19 cellular contexts compared by ENCODE assay signal in the genomic region with DNA sequence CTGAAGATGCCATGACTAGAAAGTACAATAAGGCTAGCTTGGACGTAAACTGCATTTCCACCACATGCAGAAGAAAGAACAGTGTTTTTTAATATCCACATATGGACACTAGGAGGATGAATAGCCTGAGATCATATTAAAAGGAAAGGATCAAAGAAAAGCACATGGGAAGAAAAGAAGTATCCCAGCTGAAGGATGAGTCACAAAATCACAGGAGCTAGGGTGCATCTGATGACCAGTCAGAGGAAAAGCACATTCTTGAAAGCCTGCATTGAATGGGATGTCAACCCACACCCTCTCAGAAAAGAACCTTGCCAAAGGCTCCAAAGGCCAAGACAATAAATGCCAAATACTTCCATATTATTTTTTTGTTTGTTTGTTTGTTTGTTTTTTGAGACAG. TPM values are rescaled to one million over a fixed set of nuclear protein-coding genes. Genes with fewer than 3 reads are reported as not detected.
A peak's percentile ranks its signal among the peaks of the same experiment; 100 is the strongest.
DNase-seq lines count a peak whose midpoint lies in the region; ATAC-seq, FAIRE-seq and TF ChIP-seq lines count a peak whose summit lies in the region.
"Had no signal": no experiment of that assay in that cellular context is flagged by ENCODE, and none has a peak within 500 bp of the region (broad histone marks: within the 10 kb centered on the region; RNA-seq: fewer than 3 reads in every experiment).

No MANE protein-coding gene starts in this region.

- H3F3A ChIP-seq in PC-3 (ENCODE audit: low read length, unreplicated experiment): no peaks in the 10 kb centered on the region

- DNase-seq in HCEC 1CT (peak; percentile 3), PC-3 (peak; percentile 2), fibroblast of mammary gland (ENCODE audit: low read depth) (peak; percentile 41), urothelium cell line (ENCODE audit: low spot score) (peak; percentile 1), BE2C (no peak)
- no peak for DNase-seq in activated CD4-positive, alpha-beta T cell treated with anti-CD3 and anti-CD28 coated beads, Interleukin-2, amount 50 U/mL, for 48 hours
- DNase-seq: CD4-positive, alpha-beta memory T cell; DMS79; NCI-H1436 treated with DMSO at 0.1 percent for 48 hours; NCI-H2081 treated with DMSO at 0.1 percent for 48 hours; NCI-H524; Peyer's patch; SHP77 had no signal

- H3K4me3 ChIP-seq in PC-3 (ENCODE audit: low read length) (no peak overlapping the region), fibroblast of mammary gland (ENCODE audit: control insufficient read depth, low read depth, low read length) (no peak overlapping the region), BE2C (ENCODE audit: low read depth, low read length) (no peak overlapping the region)
- H3K4me3 ChIP-seq: GM12878, K562, Peyer's patch had no signal

- FAIRE-seq in urothelium cell line (lab: Jason Lieb, UNC): no peak
- FAIRE-seq: G401.6, GM12878, GM18507, H1, K562 had no signal

- H3K27ac ChIP-seq in PC-3 (ENCODE audit: low read length): no peak overlapping the region
- H3K27ac ChIP-seq: Peyer's patch had no signal

- H3K9ac ChIP-seq in PC-3 (ENCODE audit: low read length): no peak overlapping the region

- no peaks in the 10 kb centered on the region for H4K20me1 ChIP-seq in PC-3 (ENCODE audit: low read length)

- H3K36me3 ChIP-seq in PC-3 (ENCODE audit: low read depth, low read length) (no peaks in the 10 kb centered on the region), BE2C (no peaks in the 10 kb centered on the region)
- H3K36me3 ChIP-seq: Peyer's patch had no signal

- H2AFZ ChIP-seq in PC-3 (ENCODE audit: low read length): no peak overlapping the region

- no peak overlapping the region for H3K4me2 ChIP-seq in PC-3 (ENCODE audit: low read length)

- ATAC-seq in PC-3 (no peak), HG03442 (IDR thresholded peaks at IDR 0.05; ENCODE audit: unreplicated experiment) (no peak)
- ATAC-seq: GM12878, K562 had no signal

- POLR2A ChIA-PET in PC-3 (lab: Charles Lee; ENCODE audit: unreplicated experiment): interaction anchor here (0.5 kb wide), 1 partner anchor 157 kb away, joined by 4 read pairs; no protein-coding TSS in a partner anchor

- H3K9me3 ChIP-seq in PC-3 (ENCODE audit: low read length) (no peaks in the 10 kb centered on the region), BE2C (no peaks in the 10 kb centered on the region)
- H3K9me3 ChIP-seq: Peyer's patch had no signal

- BruUV-seq in PC-3 (replicated peaks; lab: Mats Ljungman, UMichigan): no TSS peak

- H3K9me2 ChIP-seq in PC-3 (replicated peaks; ENCODE audit: low read length): no peaks in the 10 kb centered on the region

- H3K4me1 ChIP-seq in PC-3 (ENCODE audit: insufficient read depth, low read length): no peaks in the 10 kb centered on the region
- no peaks in the 10 kb centered on the region for H3K4me1 ChIP-seq in BE2C
- H3K4me1 ChIP-seq: Peyer's patch had no signal

- CTCF ChIA-PET in PC-3 (lab: Charles Lee): no interaction called here

- H3K27me3 ChIP-seq in PC-3 (ENCODE audit: low read length) (peaks cover 20% of the 10 kb centered on the region; the same call in 1 of the 2 replicates), BE2C (no peaks in the 10 kb centered on the region)
- H3K27me3 ChIP-seq: Peyer's patch had no signal

- no peaks in the 10 kb centered on the region for H3K79me2 ChIP-seq in PC-3 (ENCODE audit: low read length)

- TF ChIP-seq CTCF in PC-3 (conservative IDR thresholded peaks at IDR 0.05; ENCODE audit: low read depth, low read length) (no peak), fibroblast of mammary gland (conservative IDR thresholded peaks at IDR 0.05; ENCODE audit: control insufficient read depth, insufficient read depth, low read depth, low read length) (no peak), BE2C (IDR thresholded peaks at IDR 0.05; ENCODE audit: low read depth, low read length) (no peak)

- intact Hi-C loops in PC-3 (cut with micrococcal nuclease): no loop called here

RNA-seq across cellular contexts. Expression of a gene that starts 56.8 kb away (rescaled TPM):
- 249 and 276 TPM in 2 replicates for total RNA-seq in PC-3 (2014; rRNA removed)
- 222 TPM for polyA plus RNA-seq in BE2C (2012; ENCODE audit: insufficient read depth, insufficient read length, low read depth)

Comparison
In these comparisons a context has a peak if more than half of its experiments do, and no peak if none do; other contexts are left out.
1. DNase-seq: peak in HCEC 1CT (single experiment), PC-3 (single experiment), fibroblast of mammary gland (single experiment) and urothelium cell line (single experiment); none in BE2C (single experiment) and activated CD4-positive, alpha-beta T cell treated with anti-CD3 and anti-CD28 coated beads, Interleukin-2, amount 50 U/mL, for 48 hours (0 of 2).